Comparison of ENCODE assay signal across 15 cellular contexts in genomic region chr6:80991316-80991715, GRCh38.
DNase-seq lines count a peak whose midpoint lies in the region; ATAC-seq and TF ChIP-seq lines count a peak whose summit lies in the region.
"Had no signal": no experiment of that assay in that cellular context is flagged by ENCODE, and none has a peak within 500 bp of the region (broad histone marks: within the 10 kb centered on the region; RNA-seq: fewer than 3 reads in every experiment).

No MANE protein-coding gene starts in this region.

- H2BK15ac ChIP-seq in mesendoderm (replicated peaks; ENCODE audit: low read depth), result no peak overlapping the region

- DNase-seq in AG10803 (ENCODE audit: low read depth) (peak; percentile 22), EH (ENCODE audit: low read depth) (peak; percentile 4), mesendoderm (peak; percentile 60), ascending aorta (ENCODE audit: low spot score in 2 of 2) (no peak), HEK293T (ENCODE audit: extremely low spot score) (no peak)
- DNase-seq in naive thymus-derived CD8-positive, alpha-beta T cell, result no peak
- DNase-seq: CD4-positive, alpha-beta memory T cell; DMS79 treated with DMSO at 0.1 percent for 48 hours; GM23248; HCEC 1CT; HFFc6; IMR-90 had no signal

- no peak overlapping the region for H2BK120ac ChIP-seq in mesendoderm (ENCODE audit: low read depth, low read length)

- intact Hi-C loops in ascending aorta (cut with DNase I), result no loop called here

- no peaks in the 10 kb centered on the region for H3K27me3 Mint-ChIP-seq in naive thymus-derived CD8-positive, alpha-beta T cell
- H3K27me3 Mint-ChIP-seq: CD4-positive, alpha-beta memory T cell had no signal

- no peak overlapping the region for H3K4me3 ChIP-seq in AG10803 (ENCODE audit: low read length)
- H3K4me3 ChIP-seq in mesendoderm (ENCODE audit: low read length), result no peak overlapping the region
- no peak overlapping the region for H3K4me3 ChIP-seq in ascending aorta
- H3K4me3 ChIP-seq: BLaER1, GM23248, K562 had no signal

- peaks cover 0 to 13% of the 10 kb centered on the region in 2 donors for H3K9me3 ChIP-seq in ascending aorta
- H3K9me3 ChIP-seq: BLaER1 had no signal

- ATAC-seq in naive thymus-derived CD8-positive, alpha-beta T cell, result no peak
- ATAC-seq: K562 had no signal

- TF ChIP-seq CTCF in AG10803 (conservative IDR thresholded peaks at IDR 0.05; ENCODE audit: low read length), result no peak
- no peak for TF ChIP-seq CTCF in ascending aorta (IDR thresholded peaks at IDR 0.05)

- H4K8ac ChIP-seq in mesendoderm (ENCODE audit: low read depth, low read length), result no peak overlapping the region

- H2AK5ac ChIP-seq in mesendoderm (ENCODE audit: low read length), result no peak overlapping the region

- CTCF ChIA-PET in HEK293T (lab: Yijun Ruan, JAX), result no interaction called here

- H3K4me2 ChIP-seq in mesendoderm (ENCODE audit: low read length), result no peak overlapping the region
- H3K4me2 ChIP-seq: BLaER1 had no signal

- H4K5ac ChIP-seq in mesendoderm (ENCODE audit: low read length), result no peak overlapping the region

- no peaks in the 10 kb centered on the region for H3K79me1 ChIP-seq in mesendoderm (ENCODE audit: low read length)

- no peak overlapping the region for H3K56ac ChIP-seq in mesendoderm (ENCODE audit: low read length)

- no peaks in the 10 kb centered on the region for H3K36me3 Mint-ChIP-seq in naive thymus-derived CD8-positive, alpha-beta T cell
- H3K36me3 Mint-ChIP-seq: CD14-positive monocyte; CD4-positive, alpha-beta memory T cell had no signal

- H3K27me3 ChIP-seq in mesendoderm (ENCODE audit: insufficient read depth, low read length, poor library complexity) (no peaks in the 10 kb centered on the region), ascending aorta (no peaks in the 10 kb centered on the region)
- H3K27me3 ChIP-seq: BLaER1 had no signal

- no peak overlapping the region for H3K4ac ChIP-seq in mesendoderm (ENCODE audit: low read depth, low read length)

- H3K27ac Mint-ChIP-seq in naive thymus-derived CD8-positive, alpha-beta T cell, result no peak overlapping the region
- H3K27ac Mint-ChIP-seq: CD14-positive monocyte; CD4-positive, alpha-beta memory T cell; HFFc6 had no signal

- H3K23ac ChIP-seq in mesendoderm (ENCODE audit: low read length), result no peak overlapping the region

- H3K27ac ChIP-seq in mesendoderm (ENCODE audit: low read depth, low read length) (no peak overlapping the region), ascending aorta (no peak overlapping the region)
- H3K27ac ChIP-seq: BLaER1, GM23248 had no signal

- H3K9ac ChIP-seq in mesendoderm (ENCODE audit: low read length), result no peak overlapping the region
- H3K9ac ChIP-seq: BLaER1, GM23248 had no signal

- peaks cover 3 to 23% (median 15%) of the 10 kb centered on the region in 9 donors for H3K9me3 Mint-ChIP-seq in naive thymus-derived CD8-positive, alpha-beta T cell
- H3K9me3 Mint-ChIP-seq: HFFc6 had no signal

- no peak overlapping the region for H2BK5ac ChIP-seq in mesendoderm (ENCODE audit: low read length)

- H3K4me1 Mint-ChIP-seq in naive thymus-derived CD8-positive, alpha-beta T cell, result no peaks in the 10 kb centered on the region
- H3K4me1 Mint-ChIP-seq: CD14-positive monocyte; CD4-positive, alpha-beta memory T cell had no signal

- H3K4me1 ChIP-seq in mesendoderm (ENCODE audit: control insufficient read depth, low read depth, low read length) (no peaks in the 10 kb centered on the region), ascending aorta (no peaks in the 10 kb centered on the region)
- H3K4me1 ChIP-seq: BLaER1 had no signal

- POLR2A ChIA-PET in naive thymus-derived CD8-positive, alpha-beta T cell (lab: Charles Lee), result no interaction called here
- POLR2A ChIA-PET in HEK293T (lab: Yijun Ruan, JAX), result no interaction called here

- no peak overlapping the region for H3K18ac ChIP-seq in mesendoderm (ENCODE audit: low read length)

- no CpG with 5 or more reads among the region's 2 CpGs for WGBS in mesendoderm (ENCODE audit: extremely low coverage, insufficient coverage, low lambda C conversion rate)

- no peaks in the 10 kb centered on the region for H3K79me2 ChIP-seq in mesendoderm (ENCODE audit: control insufficient read depth, insufficient read depth, low read length)

- no peak overlapping the region for H3K4me3 Mint-ChIP-seq in naive thymus-derived CD8-positive, alpha-beta T cell
- H3K4me3 Mint-ChIP-seq: CD14-positive monocyte; CD4-positive, alpha-beta memory T cell; HFFc6 had no signal

- H3K36me3 ChIP-seq in mesendoderm (ENCODE audit: control insufficient read depth, insufficient read depth, low read length) (no peaks in the 10 kb centered on the region), ascending aorta (no peaks in the 10 kb centered on the region)
- H3K36me3 ChIP-seq: BLaER1 had no signal

TF ChIP-seq in HEK293T, 16 proteins besides CTCF, POLR2A, EP300 and RAD21:
- TF ChIP-seq BHLHE40 (IDR thresholded peaks at IDR 0.05; ENCODE audit: borderline replicate concordance), result no peak
- TF ChIP-seq CTBP1 (IDR thresholded peaks at IDR 0.05; ENCODE audit: borderline replicate concordance), result no peak
- TF ChIP-seq FOXM1 (IDR thresholded peaks at IDR 0.05; ENCODE audit: borderline replicate concordance), result no peak
- TF ChIP-seq HDGF (IDR thresholded peaks at IDR 0.05; ENCODE audit: borderline replicate concordance), result no peak
- no peak for TF ChIP-seq FOXA1 (IDR thresholded peaks at IDR 0.05)
- TF ChIP-seq PKNOX1 (IDR thresholded peaks at IDR 0.05), result no peak
- TF ChIP-seq L3MBTL2 (conservative IDR thresholded peaks at IDR 0.05), result no peak
- TF ChIP-seq SUZ12 (IDR thresholded peaks at IDR 0.05), result no peak
- TF ChIP-seq SP1 (IDR thresholded peaks at IDR 0.05), result no peak
- TF ChIP-seq ELF4 (IDR thresholded peaks at IDR 0.05), result no peak
- no peak for TF ChIP-seq LEF1 (IDR thresholded peaks at IDR 0.05; ENCODE audit: borderline replicate concordance)

Comparison
In these comparisons a context has a peak if more than half of its experiments do, and no peak if none do; other contexts are left out.
1. DNase-seq: peak in AG10803 (single experiment), EH (single experiment) and mesendoderm (single experiment); none in naive thymus-derived CD8-positive, alpha-beta T cell (0 of 10), ascending aorta (0 of 2) and HEK293T (single experiment).